In genomic region chr12:8390001-8390797, GRCh38 we compare ENCODE assay signal across 8 cellular contexts.
DNase-seq lines count a peak whose midpoint lies in the region; ATAC-seq, FAIRE-seq and TF ChIP-seq lines count a peak whose summit lies in the region.
"Not testable (repeated sequence)": the region's sequence is repeated elsewhere in the genome, so short reads cannot be mapped to it uniquely, and the experiment has no call there.

No MANE protein-coding gene starts in this region.

- not testable (repeated sequence) for H3K27ac ChIP-seq in iPS-18a (ENCODE audit: low read length); subcutaneous abdominal adipose tissue (ENCODE audit: low read depth, low read length)
- peak overlapping the region in 1 of 4 donors; percentile 36 for H3K27ac ChIP-seq in pancreas

- intact Hi-C loops in pancreas (cut with DNase I) = not testable (repeated sequence)

- peaks cover 11% of the 10 kb centered on the region for H3K27me3 ChIP-seq in iPS-18a (ENCODE audit: control insufficient read depth, insufficient read depth, low read length)
- not testable (repeated sequence) for H3K27me3 ChIP-seq in pancreas; subcutaneous abdominal adipose tissue (ENCODE audit: control insufficient read depth in 5 of 5, insufficient read depth in 4 of 5, low read length in 5 of 5)

- DNase-seq in COLO668 (lab: John Stamatoyannopoulos, UW; ENCODE audit: unreplicated experiment) (peak; percentile 2), OCI-M1 (lab: John Stamatoyannopoulos, UW) (peak; percentile 54), choroid plexus epithelial cell (ENCODE audit: low read depth) (peak; percentile 52), pancreas (peak in 5 of 6 donors; percentile 8 to 94 (median 62))
- DNase-seq in activated CD8-positive, alpha-beta memory T cell treated with anti-CD3 and anti-CD28 coated beads for 24 hours = peak; percentile 65

- not testable (repeated sequence) for H3K9ac ChIP-seq in iPS-18a (ENCODE audit: low read length); subcutaneous abdominal adipose tissue (ENCODE audit: low read length in 5 of 5)

- H3K9me3 ChIP-seq in iPS-18a (ENCODE audit: control insufficient read depth, low read depth, low read length); pancreas; subcutaneous abdominal adipose tissue (ENCODE audit: control insufficient read depth in 5 of 5, low read length in 5 of 5): not testable (repeated sequence)

- peak; percentile 55 for TF ChIP-seq CTCF in choroid plexus epithelial cell (conservative IDR thresholded peaks at IDR 0.05; ENCODE audit: low read depth, low read length)
- TF ChIP-seq CTCF in pancreas (IDR thresholded peaks at IDR 0.05) = peak in 3 of 4 donors; percentile 40 to 49 (median 43)

- not testable (repeated sequence) for H3K36me3 ChIP-seq in iPS-18a (ENCODE audit: control insufficient read depth, low read depth, low read length); pancreas; subcutaneous abdominal adipose tissue (ENCODE audit: control insufficient read depth in 5 of 5, insufficient read depth in 5 of 5, low read length in 5 of 5)

- WGBS in pancreas, 2 donors = 0 to 1% methylated on average over 54 to 81 of the region's 81 CpGs

- not testable (repeated sequence) for FAIRE-seq in pancreas (lab: Jason Lieb, UNC)

- peak; percentile 56 for ATAC-seq in HG02885 (IDR thresholded peaks at IDR 0.05; ENCODE audit: poor library complexity, unreplicated experiment)
- peak; percentile 70 to 95 (median 83) for ATAC-seq in pancreas

- peak overlapping the region; percentile 44 for H3K4me3 ChIP-seq in choroid plexus epithelial cell (ENCODE audit: low read depth, low read length)
- H3K4me3 ChIP-seq in iPS-18a (ENCODE audit: low read length) = peak overlapping the region; percentile 49
- peak overlapping the region in 3 of 4 donors; percentile 46 to 50 (median 48) for H3K4me3 ChIP-seq in pancreas
- peak overlapping the region in 3 of 5 donors; percentile 40 to 60 (median 55) for H3K4me3 ChIP-seq in subcutaneous abdominal adipose tissue (ENCODE audit: low read depth in 1 of 5, low read length in 5 of 5)

- H3K4me1 ChIP-seq in iPS-18a (ENCODE audit: control insufficient read depth, low read depth, low read length); pancreas; subcutaneous abdominal adipose tissue (ENCODE audit: control insufficient read depth in 5 of 5, insufficient read depth in 5 of 5, low read length in 5 of 5): not testable (repeated sequence)

Comparison
In these comparisons a context has a peak if more than half of its experiments do, and no peak if none do; other contexts are left out.
1. DNase-seq: peak in every context shown above with its lines; median percentile 65 in activated CD8-positive, alpha-beta memory T cell treated with anti-CD3 and anti-CD28 coated beads for 24 hours; 62 in pancreas; 54 in OCI-M1; 52 in choroid plexus epithelial cell; 2 in COLO668.